In the genomic region with DNA sequence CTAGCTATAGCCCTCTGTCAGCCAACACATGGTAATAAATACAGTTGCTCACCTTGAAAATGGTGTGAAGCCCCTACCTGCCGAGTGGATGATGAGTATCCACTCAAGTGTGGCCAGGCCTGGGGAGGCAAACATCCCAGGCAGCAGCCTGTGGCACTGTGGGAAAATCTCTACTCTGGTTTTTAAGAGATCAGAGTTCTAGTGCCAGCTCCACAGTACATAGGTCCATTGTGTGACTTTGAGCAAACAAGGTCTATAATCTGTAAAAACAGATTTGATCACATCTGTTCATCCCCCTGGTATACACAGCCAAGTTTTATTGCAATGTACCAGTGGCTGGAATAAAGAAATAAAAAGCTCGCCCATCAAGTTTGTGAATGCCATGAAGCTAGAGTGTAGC, we compare ENCODE assay signal across 30 cellular contexts.
"Had no signal": no experiment of that assay in that cellular context is flagged by ENCODE, and none has a peak within 500 bp of the region (broad histone marks: within the 10 kb centered on the region; RNA-seq: fewer than 3 reads in every experiment).

No MANE protein-coding gene starts in this region.

- DNase-seq: heart right ventricle; islet precursor cell; left ventricle myocardium superior; lower lobe of right lung; mammary epithelial cell; mesenchymal stem cell; natural killer cell; nephron progenitor cell; occipital lobe; ovary; posterior cingulate gyrus; retina; right cardiac atrium; stimulated activated CD4-positive, alpha-beta T cell treated with anti-CD3 and anti-CD28 coated beads, Interleukin-12 subunit alpha, Interleukin-12 subunit beta, amount 100 ng/mL, for 4 hours; stimulated activated CD4-positive, alpha-beta T cell treated with anti-CD3 and anti-CD28 coated beads, Interleukin-15, amount 100 ng/mL, for 24 hours; stimulated activated CD4-positive, alpha-beta T cell treated with anti-CD3 and anti-CD28 coated beads, Interleukin-2, amount 100 ng/mL, for 24 hours; stimulated activated CD4-positive, alpha-beta T cell treated with anti-CD3 and anti-CD28 coated beads, Interleukin-4, amount 100 ng/mL, for 1 hour; stimulated activated naive B cell treated with anti-CD40 and anti-IgM and Interleukin-4, amounts not matched to agents 10 μg/mL and 1 μg/mL and 100 μg/mL, for 72 hours; stimulated activated naive CD8-positive, alpha-beta T cell treated with anti-CD3 and anti-CD28 coated beads, Interleukin-15, Interleukin-2, amounts not matched to agents 100 U/mL and 50 U/mL, for 24 hours; stomach; testis; thyroid gland; transverse colon; upper lobe of right lung had no signal

- H3K27ac Mint-ChIP-seq: natural killer cell; nephron progenitor cell; neural progenitor cell; stimulated activated naive B cell treated with anti-CD40 and anti-IgM and Interleukin-4, amounts not matched to agents 10 μg/mL and 1 μg/mL and 100 μg/mL, for 72 hours had no signal

- H3K9me3 Mint-ChIP-seq: natural killer cell; stimulated activated naive B cell treated with anti-CD40 and anti-IgM and Interleukin-4, amounts not matched to agents 10 μg/mL and 1 μg/mL and 100 μg/mL, for 72 hours had no signal

- ATAC-seq: lower lobe of right lung; natural killer cell; right cardiac atrium; sciatic nerve; stimulated activated naive B cell treated with anti-CD40 and anti-IgM and Interleukin-4, amounts not matched to agents 10 μg/mL and 1 μg/mL and 100 μg/mL, for 72 hours; stimulated activated naive CD8-positive, alpha-beta T cell treated with anti-CD3 and anti-CD28 coated beads, Interleukin-15, Interleukin-2, amounts not matched to agents 100 U/mL and 50 U/mL, for 24 hours; upper lobe of right lung had no signal

- H3K27ac ChIP-seq: heart right ventricle, hepatocyte, lower lobe of right lung, neural progenitor cell, neutrophil, ovary, prostate gland, skin epidermis, stomach, thyroid gland, transverse colon, upper lobe of right lung had no signal

- H3K36me3 Mint-ChIP-seq: natural killer cell; neural progenitor cell; stimulated activated naive B cell treated with anti-CD40 and anti-IgM and Interleukin-4, amounts not matched to agents 10 μg/mL and 1 μg/mL and 100 μg/mL, for 72 hours had no signal

- H3K4me3 Mint-ChIP-seq: natural killer cell; nephron progenitor cell; neural progenitor cell; stimulated activated naive B cell treated with anti-CD40 and anti-IgM and Interleukin-4, amounts not matched to agents 10 μg/mL and 1 μg/mL and 100 μg/mL, for 72 hours had no signal
